10 cellular contexts compared by ENCODE assay signal in genomic region chr6:21264288-21264818, GRCh38.
A peak's percentile ranks its signal among the peaks of the same experiment; 100 is the strongest.
DNase-seq lines count a peak whose midpoint lies in the region; ATAC-seq lines count a peak whose summit lies in the region.
"Had no signal": no experiment of that assay in that cellular context is flagged by ENCODE, and none has a peak within 500 bp of the region (broad histone marks: within the 10 kb centered on the region; RNA-seq: fewer than 3 reads in every experiment).

No MANE protein-coding gene starts in this region.

- DNase-seq in activated T-cell treated with anti-CD3 and anti-CD28 coated beads, Interleukin-2, amount 50 U/mL, for 72 hours = no peak
- DNase-seq in activated T-cell treated with anti-CD3 and anti-CD28 coated beads, Interleukin-2, amount 50 U/mL, for 48 hours = no peak
- DNase-seq in NCI-H1105 (lab: John Stamatoyannopoulos, UW) (peak; percentile 71), SHP77 treated with DMSO at 0.1 percent for 48 hours (lab: John Stamatoyannopoulos, UW) (peak; percentile 37)
- DNase-seq in stimulated activated naive CD8-positive, alpha-beta T cell treated with anti-CD3 and anti-CD28 coated beads, Interleukin-15, amount 100 ng/mL, for 72 hours = no peak
- no peak for DNase-seq in activated CD4-positive, alpha-beta T cell treated with anti-CD3 and anti-CD28 coated beads, Interleukin-2, amount 50 U/mL, for 4 hours
- DNase-seq: body of pancreas had no signal

- H3K27ac Mint-ChIP-seq in activated T-cell treated with anti-CD3 and anti-CD28 coated beads, Interleukin-2, amount 50 U/mL, for 72 hours = no peak overlapping the region
- H3K27ac Mint-ChIP-seq in stimulated activated naive CD8-positive, alpha-beta T cell treated with anti-CD3 and anti-CD28 coated beads, Interleukin-15, amount 100 ng/mL, for 72 hours = peak overlapping the region; percentile 44 to 86

- H3K27me3 Mint-ChIP-seq in activated T-cell treated with anti-CD3 and anti-CD28 coated beads, Interleukin-2, amount 50 U/mL, for 72 hours (ENCODE audit: low read depth) = peaks cover 17% of the 10 kb centered on the region
- no peaks in the 10 kb centered on the region for H3K27me3 Mint-ChIP-seq in stimulated activated naive CD8-positive, alpha-beta T cell treated with anti-CD3 and anti-CD28 coated beads, Interleukin-15, amount 100 ng/mL, for 72 hours

- H3K4me3 Mint-ChIP-seq in activated T-cell treated with anti-CD3 and anti-CD28 coated beads, Interleukin-2, amount 50 U/mL, for 72 hours = peak overlapping the region; percentile 27 to 75
- H3K4me3 Mint-ChIP-seq in stimulated activated naive CD8-positive, alpha-beta T cell treated with anti-CD3 and anti-CD28 coated beads, Interleukin-15, amount 100 ng/mL, for 72 hours = no peak overlapping the region

- H3K9me3 Mint-ChIP-seq in activated T-cell treated with anti-CD3 and anti-CD28 coated beads, Interleukin-2, amount 50 U/mL, for 72 hours = peaks cover 3 to 5% of the 10 kb centered on the region in 2 donors
- H3K9me3 Mint-ChIP-seq in stimulated activated naive CD8-positive, alpha-beta T cell treated with anti-CD3 and anti-CD28 coated beads, Interleukin-15, amount 100 ng/mL, for 72 hours = peaks cover 6 to 9% of the 10 kb centered on the region in 2 donors

- peaks cover 0 to 3% of the 10 kb centered on the region in 2 donors for H3K36me3 Mint-ChIP-seq in activated T-cell treated with anti-CD3 and anti-CD28 coated beads, Interleukin-2, amount 50 U/mL, for 72 hours (ENCODE audit: insufficient read depth in 2 of 2)

- H3K4me1 Mint-ChIP-seq in activated T-cell treated with anti-CD3 and anti-CD28 coated beads, Interleukin-2, amount 50 U/mL, for 72 hours (ENCODE audit: low read depth) = peaks cover 32% of the 10 kb centered on the region
- peaks cover 10% of the 10 kb centered on the region for H3K4me1 Mint-ChIP-seq in stimulated activated naive CD8-positive, alpha-beta T cell treated with anti-CD3 and anti-CD28 coated beads, Interleukin-15, amount 100 ng/mL, for 72 hours

- ATAC-seq in activated T-cell treated with anti-CD3 and anti-CD28 coated beads, Interleukin-2, amount 50 U/mL, for 72 hours (replicated peaks in 1 of 2) = no peak
- ATAC-seq in stimulated activated naive CD8-positive, alpha-beta T cell treated with anti-CD3 and anti-CD28 coated beads, Interleukin-15, amount 100 ng/mL, for 72 hours = no peak
- ATAC-seq in GM21367 (IDR thresholded peaks at IDR 0.05; ENCODE audit: unreplicated experiment) (no peak), HG03439 (IDR thresholded peaks at IDR 0.05; ENCODE audit: unreplicated experiment) (no peak)
- ATAC-seq: body of pancreas, left lobe of liver had no signal

Comparison
In these comparisons a context has a peak if more than half of its experiments do, and no peak if none do; other contexts are left out.
1. DNase-seq: peak in NCI-H1105 (single experiment) and SHP77 treated with DMSO at 0.1 percent for 48 hours (single experiment); none in activated T-cell treated with anti-CD3 and anti-CD28 coated beads, Interleukin-2, amount 50 U/mL, for 72 hours (0 of 2), activated T-cell treated with anti-CD3 and anti-CD28 coated beads, Interleukin-2, amount 50 U/mL, for 48 hours (0 of 2), stimulated activated naive CD8-positive, alpha-beta T cell treated with anti-CD3 and anti-CD28 coated beads, Interleukin-15, amount 100 ng/mL, for 72 hours (0 of 2) and activated CD4-positive, alpha-beta T cell treated with anti-CD3 and anti-CD28 coated beads, Interleukin-2, amount 50 U/mL, for 4 hours (0 of 2).
2. H3K4me3 Mint-ChIP-seq: peak in activated T-cell treated with anti-CD3 and anti-CD28 coated beads, Interleukin-2, amount 50 U/mL, for 72 hours (2 of 2); none in stimulated activated naive CD8-positive, alpha-beta T cell treated with anti-CD3 and anti-CD28 coated beads, Interleukin-15, amount 100 ng/mL, for 72 hours (0 of 2).